1 cellular context compared by ENCODE assay signal in genomic region chr13:76972430-76972829, GRCh38.
TF ChIP-seq lines count a peak whose summit lies in the region.

No MANE protein-coding gene starts in this region.

TF ChIP-seq in WTC11, 78 proteins besides CTCF, POLR2A, EP300 and RAD21 (continued from another document):
- no peak for TF ChIP-seq ZNF512 (CRISPR knock-in tag; IDR thresholded peaks at IDR 0.05; ENCODE audit: borderline replicate concordance)
- no peak for TF ChIP-seq ZNF138 (CRISPR knock-in tag; conservative IDR thresholded peaks at IDR 0.05)
- TF ChIP-seq, protein P1, sequence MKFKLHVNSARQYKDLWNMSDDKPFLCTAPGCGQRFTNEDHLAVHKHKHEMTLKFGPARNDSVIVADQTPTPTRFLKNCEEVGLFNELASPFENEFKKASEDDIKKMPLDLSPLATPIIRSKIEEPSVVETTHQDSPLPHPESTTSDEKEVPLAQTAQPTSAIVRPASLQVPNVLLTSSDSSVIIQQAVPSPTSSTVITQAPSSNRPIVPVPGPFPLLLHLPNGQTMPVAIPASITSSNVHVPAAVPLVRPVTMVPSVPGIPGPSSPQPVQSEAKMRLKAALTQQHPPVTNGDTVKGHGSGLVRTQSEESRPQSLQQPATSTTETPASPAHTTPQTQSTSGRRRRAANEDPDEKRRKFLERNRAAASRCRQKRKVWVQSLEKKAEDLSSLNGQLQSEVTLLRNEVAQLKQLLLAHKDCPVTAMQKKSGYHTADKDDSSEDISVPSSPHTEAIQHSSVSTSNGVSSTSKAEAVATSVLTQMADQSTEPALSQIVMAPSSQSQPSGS (CRISPR knock-in tag; IDR thresholded peaks at IDR 0.05; ENCODE audit: borderline replicate concordance, low read depth): no peak
- TF ChIP-seq STAT6 (CRISPR knock-in tag; conservative IDR thresholded peaks at IDR 0.05; ENCODE audit: low read depth): no peak
- TF ChIP-seq SP1 (CRISPR knock-in tag; conservative IDR thresholded peaks at IDR 0.05): no peak
- no peak for TF ChIP-seq SMAD4 (CRISPR knock-in tag; IDR thresholded peaks at IDR 0.05)
- TF ChIP-seq ZNF281 (CRISPR knock-in tag; IDR thresholded peaks at IDR 0.05): no peak
